Comparison of ENCODE assay signal across 10 cellular contexts in the genomic region with DNA sequence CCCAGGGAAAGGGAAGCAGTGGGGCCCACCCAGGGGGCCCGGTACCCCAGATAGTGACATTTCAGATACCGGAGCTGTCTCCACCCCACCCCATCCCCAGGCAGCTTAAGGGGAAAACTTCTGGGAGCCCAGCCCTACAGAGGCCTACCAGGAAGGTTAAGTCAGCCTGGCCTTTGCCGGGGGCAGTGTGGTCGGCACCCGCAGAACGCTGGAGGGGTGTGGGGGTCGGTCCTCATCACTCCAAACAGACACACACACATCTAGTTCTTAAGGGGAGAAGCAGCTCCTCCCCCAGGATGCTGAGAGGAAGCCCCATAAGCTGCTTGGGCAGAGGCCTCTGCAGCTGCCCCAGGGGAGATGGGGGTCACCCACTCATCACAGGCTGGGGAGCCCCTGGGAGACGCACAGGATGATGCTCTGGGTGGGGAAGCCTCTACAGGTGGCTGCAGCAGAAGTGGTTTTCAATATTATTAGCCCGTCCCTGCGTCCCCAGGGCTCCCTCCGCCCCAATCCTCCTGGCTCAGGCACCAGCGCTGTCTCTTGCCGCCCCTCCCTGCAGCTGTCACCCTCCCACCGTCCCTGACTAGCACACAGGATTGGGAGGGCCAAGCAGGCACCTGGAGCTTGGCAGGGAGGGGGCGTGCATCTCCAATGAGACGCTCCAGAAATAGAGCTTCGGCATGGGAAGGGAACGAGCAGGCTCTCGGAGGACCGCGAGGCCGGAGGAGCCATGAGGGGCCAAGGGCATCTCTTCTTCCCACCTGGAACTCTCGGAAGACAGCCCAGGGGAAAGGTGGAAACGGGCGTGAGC. TPM values are rescaled to one million over a fixed set of nuclear protein-coding genes. Genes with fewer than 3 reads are reported as not detected.
DNase-seq lines count a peak whose midpoint lies in the region; ATAC-seq and TF ChIP-seq lines count a peak whose summit lies in the region.
"Had no signal": no experiment of that assay in that cellular context is flagged by ENCODE, and none has a peak within 500 bp of the region (broad histone marks: within the 10 kb centered on the region; RNA-seq: fewer than 3 reads in every experiment).

No MANE protein-coding gene starts in this region.

- no peak overlapping the region for H3K4me3 Mint-ChIP-seq in activated naive CD8-positive, alpha-beta T cell treated with anti-CD3 and anti-CD28 coated beads, Interleukin-2, amount 50 U/mL, for 24 hours
- H3K4me3 Mint-ChIP-seq in activated naive CD8-positive, alpha-beta T cell treated with anti-CD3 and anti-CD28 coated beads for 36 hours: no peak overlapping the region
- no peak overlapping the region for H3K4me3 Mint-ChIP-seq in dendritic cell treated with granulocyte-macrophage colony-stimulating factor and Interleukin-4, amounts not matched to agents 40 ng/mL and 50 ng/mL, for 4 days

- no peaks in the 10 kb centered on the region for H3K9me3 ChIP-seq in HUES6 (ENCODE audit: control insufficient read depth, insufficient read depth, low read depth, low read length)
- no peaks in the 10 kb centered on the region for H3K9me3 ChIP-seq in stomach
- no peaks in the 10 kb centered on the region for H3K9me3 ChIP-seq in esophagus squamous epithelium
- H3K9me3 ChIP-seq in PC-9 (ENCODE audit: insufficient read depth, low read depth): no peaks in the 10 kb centered on the region

- H3K79me2 ChIP-seq in PC-9 (ENCODE audit: low read depth): no peaks in the 10 kb centered on the region

- no peaks in the 10 kb centered on the region for H3K9me2 ChIP-seq in PC-9 (ENCODE audit: insufficient read depth)

- POLR2A ChIA-PET in PC-9 (lab: Charles Lee; ENCODE audit: unreplicated experiment): no interaction called here

- no peak overlapping the region for H3K4me2 ChIP-seq in PC-9

- no peak for TF ChIP-seq POLR2A in stomach (IDR thresholded peaks at IDR 0.05)
- no peak for TF ChIP-seq POLR2A in esophagus squamous epithelium (IDR thresholded peaks at IDR 0.05)

- peaks cover 41% of the 10 kb centered on the region for H3K4me1 ChIP-seq in HUES6 (ENCODE audit: control insufficient read depth, insufficient read depth, low read length)
- peaks cover 31 to 64% (median 50%) of the 10 kb centered on the region in 4 donors for H3K4me1 ChIP-seq in stomach
- peaks cover 29 to 77% (median 38%) of the 10 kb centered on the region in 3 donors for H3K4me1 ChIP-seq in esophagus squamous epithelium
- no peaks in the 10 kb centered on the region; the same call in 1 of the 2 replicates for H3K4me1 ChIP-seq in PC-9 (replicated peaks; ENCODE audit: insufficient read depth)

- no peak overlapping the region for H2AFZ ChIP-seq in PC-9

- H3K36me3 ChIP-seq in HUES6 (ENCODE audit: control insufficient read depth, insufficient read depth, low read length): no peaks in the 10 kb centered on the region
- no peaks in the 10 kb centered on the region for H3K36me3 ChIP-seq in stomach
- H3K36me3 ChIP-seq in esophagus squamous epithelium: no peaks in the 10 kb centered on the region
- H3K36me3 ChIP-seq in PC-9 (ENCODE audit: low read depth): no peaks in the 10 kb centered on the region

- peaks cover 18% of the 10 kb centered on the region for H3K4me1 Mint-ChIP-seq in activated naive CD8-positive, alpha-beta T cell treated with anti-CD3 and anti-CD28 coated beads, Interleukin-2, amount 50 U/mL, for 24 hours
- H3K4me1 Mint-ChIP-seq in activated naive CD8-positive, alpha-beta T cell treated with anti-CD3 and anti-CD28 coated beads for 36 hours: peaks cover 7% of the 10 kb centered on the region
- H3K4me1 Mint-ChIP-seq in dendritic cell treated with granulocyte-macrophage colony-stimulating factor and Interleukin-4, amounts not matched to agents 40 ng/mL and 50 ng/mL, for 4 days (ENCODE audit: low read depth): peaks cover 82% of the 10 kb centered on the region

- no peaks in the 10 kb centered on the region for H3K36me3 Mint-ChIP-seq in activated naive CD8-positive, alpha-beta T cell treated with anti-CD3 and anti-CD28 coated beads, Interleukin-2, amount 50 U/mL, for 24 hours (ENCODE audit: low read depth)
- H3K36me3 Mint-ChIP-seq in activated naive CD8-positive, alpha-beta T cell treated with anti-CD3 and anti-CD28 coated beads for 36 hours: no peaks in the 10 kb centered on the region
- H3K36me3 Mint-ChIP-seq in dendritic cell treated with granulocyte-macrophage colony-stimulating factor and Interleukin-4, amounts not matched to agents 40 ng/mL and 50 ng/mL, for 4 days (ENCODE audit: low read depth): peaks cover 35% of the 10 kb centered on the region

- intact Hi-C loops in dendritic cell treated with granulocyte-macrophage colony-stimulating factor and Interleukin-4, amounts not matched to agents 40 ng/mL and 50 ng/mL, for 4 days (cut with micrococcal nuclease): no loop called here
- intact Hi-C loops in stomach (cut with DNase I; ENCODE audit: low total_unique reads): loop anchor here (10.0 kb wide), 1 partner anchor 56 kb away; no protein-coding TSS in a partner anchor
- intact Hi-C loops in esophagus squamous epithelium (cut with DNase I): loop anchor here (5.0 kb wide), 1 partner anchor 54 kb away; no protein-coding TSS in a partner anchor
- intact Hi-C loops in PC-9 (cut with micrococcal nuclease; ENCODE audit: unreplicated experiment): no loop called here

- no peak overlapping the region for H3K27ac ChIP-seq in HUES6 (ENCODE audit: low read depth, low read length)
- peak overlapping the region in 3 of 5 donors; percentile 68 to 88 (median 82) for H3K27ac ChIP-seq in stomach
- H3K27ac ChIP-seq in esophagus squamous epithelium: peak overlapping the region in 2 of 4 donors; percentile 83 to 84
- no peak overlapping the region for H3K27ac ChIP-seq in PC-9
- H3K27ac ChIP-seq: C4-2B, HL-60 had no signal

- no peaks in the 10 kb centered on the region for H3K9me3 Mint-ChIP-seq in activated naive CD8-positive, alpha-beta T cell treated with anti-CD3 and anti-CD28 coated beads, Interleukin-2, amount 50 U/mL, for 24 hours
- no peaks in the 10 kb centered on the region for H3K9me3 Mint-ChIP-seq in activated naive CD8-positive, alpha-beta T cell treated with anti-CD3 and anti-CD28 coated beads for 36 hours
- H3K9me3 Mint-ChIP-seq in dendritic cell treated with granulocyte-macrophage colony-stimulating factor and Interleukin-4, amounts not matched to agents 40 ng/mL and 50 ng/mL, for 4 days: no peaks in the 10 kb centered on the region

- H3K27me3 ChIP-seq in HUES6 (ENCODE audit: control insufficient read depth, insufficient read depth, low read length) (peaks cover 44% of the 10 kb centered on the region), stomach (peaks cover 0 to 29% (median 0%) of the 10 kb centered on the region in 3 donors), esophagus squamous epithelium (peaks cover 0 to 43% (median 0%) of the 10 kb centered on the region in 4 donors), PC-9 (ENCODE audit: insufficient read depth, low read depth) (peaks cover 21% of the 10 kb centered on the region)

- H3K9ac ChIP-seq in HUES6 (ENCODE audit: low read length): no peak overlapping the region

- H3F3A ChIP-seq in PC-9 (ENCODE audit: insufficient read depth, low read depth): no peaks in the 10 kb centered on the region; the same call in 1 of the 2 replicates

- H3K4me3 ChIP-seq in HUES6 (ENCODE audit: low read depth, low read length) (peak overlapping the region; percentile 30), stomach (no peak overlapping the region), esophagus squamous epithelium (no peak overlapping the region), PC-9 (no peak overlapping the region)

- no peak overlapping the region for H3K27ac Mint-ChIP-seq in activated naive CD8-positive, alpha-beta T cell treated with anti-CD3 and anti-CD28 coated beads, Interleukin-2, amount 50 U/mL, for 24 hours
- H3K27ac Mint-ChIP-seq in activated naive CD8-positive, alpha-beta T cell treated with anti-CD3 and anti-CD28 coated beads for 36 hours: no peak overlapping the region
- H3K27ac Mint-ChIP-seq in dendritic cell treated with granulocyte-macrophage colony-stimulating factor and Interleukin-4, amounts not matched to agents 40 ng/mL and 50 ng/mL, for 4 days: peak overlapping the region; percentile 73

- no TSS peak for BruUV-seq in PC-9 (replicated peaks; lab: Mats Ljungman, UMichigan)

- H3K27me3 Mint-ChIP-seq in activated naive CD8-positive, alpha-beta T cell treated with anti-CD3 and anti-CD28 coated beads, Interleukin-2, amount 50 U/mL, for 24 hours: no peaks in the 10 kb centered on the region
- peaks cover 7% of the 10 kb centered on the region for H3K27me3 Mint-ChIP-seq in activated naive CD8-positive, alpha-beta T cell treated with anti-CD3 and anti-CD28 coated beads for 36 hours
- no peaks in the 10 kb centered on the region for H3K27me3 Mint-ChIP-seq in dendritic cell treated with granulocyte-macrophage colony-stimulating factor and Interleukin-4, amounts not matched to agents 40 ng/mL and 50 ng/mL, for 4 days

- TF ChIP-seq CTCF in stomach (IDR thresholded peaks at IDR 0.05): no peak
- TF ChIP-seq CTCF in esophagus squamous epithelium (IDR thresholded peaks at IDR 0.05): no peak
- no peak for TF ChIP-seq CTCF in PC-9 (conservative IDR thresholded peaks at IDR 0.05)

- no peaks in the 10 kb centered on the region for H4K20me1 ChIP-seq in PC-9 (ENCODE audit: insufficient read depth)

- TF ChIP-seq EP300 in stomach (IDR thresholded peaks at IDR 0.05): no peak

- CTCF ChIA-PET in PC-9 (lab: Charles Lee): interaction anchor here (1.0 kb wide), 1 partner anchor 123 kb away, joined by 3 read pairs; no protein-coding TSS in a partner anchor

- DNase-seq in activated naive CD8-positive, alpha-beta T cell treated with anti-CD3 and anti-CD28 coated beads, Interleukin-2, amount 50 U/mL, for 24 hours: no peak
- DNase-seq in activated naive CD8-positive, alpha-beta T cell treated with anti-CD3 and anti-CD28 coated beads for 36 hours: no peak
- DNase-seq in stomach: no peak
- DNase-seq in GM03348 (ENCODE audit: low spot score): no peak
- DNase-seq in esophagus squamous epithelium (lab: John Stamatoyannopoulos, UW): no peak
- no peak for DNase-seq in PC-9

- WGBS in stomach, 5 donors: 38 to 68% (median 44%) methylated on average over 12 to 25 of the region's 25 CpGs
- WGBS in esophagus squamous epithelium, 2 donors: 80% methylated on average over 4 of the region's 25 CpGs; no CpG with 5 or more reads in 1 of the 2 donors

- ATAC-seq in activated naive CD8-positive, alpha-beta T cell treated with anti-CD3 and anti-CD28 coated beads, Interleukin-2, amount 50 U/mL, for 24 hours: peak; percentile 12

RNA-seq across cellular contexts. Expression of gene ABR, which starts 1.4 kb away (rescaled TPM):
- total RNA-seq in activated naive CD8-positive, alpha-beta T cell treated with anti-CD3 and anti-CD28 coated beads for 36 hours: 10 to 100 TPM; 31.6 to 35.1 TPM
- 1,000 to 10,000 TPM in 1 of 5 donors, 100 to 1,000 TPM in 2, 10 to 100 TPM in 2; 65.5 to 1,523 (median 142) TPM for total RNA-seq in stomach
- 10 to 100 TPM; 28.3 to 41.2 (median 40.0) TPM for polyA plus RNA-seq in stomach
- 100 to 1,000 TPM in 1 of 4 donors, 10 to 100 TPM in 3; 62.1 to 248 (median 75.5) TPM for total RNA-seq in esophagus squamous epithelium
- total RNA-seq in PC-9 (2021): 76.0 and 84.4 TPM in 2 replicates

Comparison
In these comparisons a context has a peak if more than half of its experiments do, and no peak if none do; other contexts are left out.
1. H3K27ac ChIP-seq: peak in stomach (3 of 5); none in HUES6 (single experiment) and PC-9 (single experiment).
2. intact Hi-C loops: an anchor here in stomach (10.0 kb wide) and esophagus squamous epithelium (5.0 kb wide); none called in dendritic cell treated with granulocyte-macrophage colony-stimulating factor and Interleukin-4, amounts not matched to agents 40 ng/mL and 50 ng/mL, for 4 days and PC-9.